21 cellular contexts compared by ENCODE assay signal in genomic region chr1:90761156-90761555, GRCh38.
"Had no signal": no experiment of that assay in that cellular context is flagged by ENCODE, and none has a peak within 500 bp of the region (broad histone marks: within the 10 kb centered on the region; RNA-seq: fewer than 3 reads in every experiment).

No MANE protein-coding gene starts in this region.

- H3K27me3 ChIP-seq: MG63 had no signal

- H3K9ac ChIP-seq: KMS-11 had no signal

- H3K27ac ChIP-seq: KMS-11, SK-N-MC had no signal

- H3K4me2 ChIP-seq: KMS-11 had no signal

- H3K4me3 ChIP-seq: MG63, SK-N-MC had no signal

- H3K36me3 ChIP-seq: MG63 had no signal

- DNase-seq: activated B cell treated with CpG ODN at 0.5 μM for 24 hours; activated CD4-positive, alpha-beta T cell treated with anti-CD3 and anti-CD28 coated beads for 1 hour; activated CD4-positive, alpha-beta T cell treated with anti-CD3 and anti-CD28 coated beads, Interleukin-2, amount 10 ng/mL, durations not matched to agents 24 days and 14 days; activated CD4-positive, alpha-beta T cell treated with anti-CD3 and anti-CD28 coated beads, Interleukin-2, amount 50 U/mL, for 48 hours; activated CD8-positive, alpha-beta memory T cell treated with anti-CD3 and anti-CD28 coated beads, Interleukin-2, amount 10 ng/mL, durations not matched to agents 7 days and 5 days; activated effector memory CD4-positive, alpha-beta T cell treated with anti-CD3 and anti-CD28 coated beads, Interleukin-2, amount 50 U/mL, for 16 hours; activated naive CD4-positive, alpha-beta T cell treated with anti-CD3 and anti-CD28 coated beads for 36 hours; activated T-cell treated with anti-CD3 and anti-CD28 coated beads, Interleukin-2, amount 50 U/mL, for 4 hours; amygdala; MG63; NCI-H1105; NCI-H1436; NCI-H1694 treated with DMSO at 0.1 percent for 48 hours; NCI-H446 treated with DMSO at 0.1 percent for 48 hours; NCI-H524 treated with DMSO at 0.1 percent for 48 hours; NCI-H82; RPMI8226; SW 1271 had no signal

- H3K9me3 ChIP-seq: MG63 had no signal

- ATAC-seq: activated CD8-positive, alpha-beta memory T cell treated with anti-CD3 and anti-CD28 coated beads, Interleukin-2, amount 10 ng/mL, durations not matched to agents 7 days and 5 days; activated T-cell treated with anti-CD3 and anti-CD28 coated beads, Interleukin-2, amount 50 U/mL, for 4 hours; Right ventricle myocardium inferior had no signal
